ENCODE assay signal across 17 cellular contexts in the genomic region with DNA sequence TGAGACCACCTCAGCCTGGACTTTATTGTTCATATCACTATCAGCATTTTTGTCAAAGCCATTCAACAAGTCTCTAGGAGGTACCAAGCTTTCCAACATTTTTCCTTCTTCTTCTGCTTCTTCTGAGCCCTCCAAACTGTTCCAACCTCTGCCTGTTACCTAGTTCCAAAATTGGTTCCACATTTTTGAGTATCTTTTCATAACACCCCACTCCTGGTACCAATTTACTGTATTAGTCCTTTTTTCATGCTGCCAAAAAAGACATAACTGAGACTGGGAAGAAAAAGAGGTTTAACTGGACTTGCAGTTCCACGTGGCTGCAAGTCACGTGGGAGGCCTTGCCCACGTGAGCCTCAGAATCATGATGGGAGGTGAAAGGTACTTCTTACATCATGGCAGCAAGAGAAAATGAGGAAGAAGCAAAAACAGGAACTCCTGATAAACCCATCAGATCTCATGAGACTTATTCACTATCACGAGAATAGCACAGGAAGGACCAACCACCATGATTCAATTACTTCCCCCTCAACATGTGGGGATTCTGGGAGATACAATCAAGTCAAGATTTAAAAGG.
"Had no signal": no experiment of that assay in that cellular context is flagged by ENCODE, and none has a peak within 500 bp of the region (broad histone marks: within the 10 kb centered on the region; RNA-seq: fewer than 3 reads in every experiment).

No MANE protein-coding gene starts in this region.

- H3K27ac ChIP-seq: epithelial cell of prostate, esophagus muscularis mucosa, gastrocnemius medialis, heart right ventricle, ovary, right atrium auricular region, suprapubic skin, thyroid gland had no signal

- DNase-seq: effector memory CD4-positive, alpha-beta T cell; gastrocnemius medialis; heart right ventricle; islet precursor cell; mucosa of descending colon; naive thymus-derived CD8-positive, alpha-beta T cell; ovary; small intestine; stimulated activated CD4-positive, alpha-beta T cell treated with anti-CD3 and anti-CD28 coated beads, Interleukin-12 subunit alpha, Interleukin-12 subunit beta, amount 100 ng/mL, for 4 hours; stimulated activated naive CD4-positive, alpha-beta T cell treated with Interleukin-2 at 50 U/mL for 16 hours; thyroid gland had no signal

- H3K9me3 ChIP-seq: gastrocnemius medialis, ovary, thyroid gland had no signal

- H3K27me3 ChIP-seq: esophagus muscularis mucosa, gastrocnemius medialis, heart right ventricle, ovary, right atrium auricular region, suprapubic skin, thyroid gland had no signal

- FAIRE-seq: small intestine, urothelium cell line had no signal

- ATAC-seq: gastrocnemius medialis; heart right ventricle; left lobe of liver; mucosa of descending colon; naive thymus-derived CD8-positive, alpha-beta T cell had no signal

- H3K36me3 ChIP-seq: esophagus muscularis mucosa, gastrocnemius medialis, heart right ventricle, ovary, right atrium auricular region, suprapubic skin, thyroid gland had no signal

- H3K4me3 ChIP-seq: esophagus muscularis mucosa, gastrocnemius medialis, heart right ventricle, mucosa of descending colon, ovary, right atrium auricular region, suprapubic skin, thyroid gland had no signal

- H3K4me1 ChIP-seq: esophagus muscularis mucosa, gastrocnemius medialis, heart right ventricle, right atrium auricular region, suprapubic skin, thyroid gland had no signal
